15 cellular contexts compared by ENCODE assay signal in genomic region chr16:9114112-9114511, GRCh38. TPM values are rescaled to one million over a fixed set of nuclear protein-coding genes. Genes with fewer than 3 reads are reported as not detected.
DNase-seq lines count a peak whose midpoint lies in the region; ATAC-seq and TF ChIP-seq lines count a peak whose summit lies in the region.
"Had no signal": no experiment of that assay in that cellular context is flagged by ENCODE, and none has a peak within 500 bp of the region (broad histone marks: within the 10 kb centered on the region; RNA-seq: fewer than 3 reads in every experiment).

No MANE protein-coding gene starts in this region.

- no peak for ATAC-seq in activated T-cell treated with anti-CD3 and anti-CD28 coated beads, Interleukin-2, amount 50 U/mL, for 72 hours (replicated peaks in 1 of 2)
- ATAC-seq in WTC11 = no peak
- no peak for ATAC-seq in stimulated activated naive B cell treated with anti-CD40 and anti-IgM and Interleukin-4, amounts not matched to agents 10 μg/mL and 1 μg/mL and 100 μg/mL, for 72 hours (replicated peaks)
- ATAC-seq: activated T-cell treated with anti-CD3 and anti-CD28 coated beads, Interleukin-2, amount 50 U/mL, for 4 hours had no signal

- no peak overlapping the region for H2AFZ ChIP-seq in GM23248
- H2AFZ ChIP-seq: hepatocyte had no signal

- no peak overlapping the region for H3K4me3 ChIP-seq in GM23248
- H3K4me3 ChIP-seq: hepatocyte, pancreas had no signal

- no peak for DNase-seq in activated T-cell treated with anti-CD3 and anti-CD28 coated beads, Interleukin-2, amount 50 U/mL, for 72 hours
- no peak for DNase-seq in activated T-cell treated with anti-CD3 and anti-CD28 coated beads, Interleukin-2, amount 50 U/mL, for 48 hours
- no peak for DNase-seq in WTC11 (ENCODE audit: low spot score)
- DNase-seq in endothelial cell (ENCODE audit: low spot score) = no peak
- no peak for DNase-seq in stimulated activated naive B cell treated with anti-CD40 and anti-IgM and Interleukin-4, amounts not matched to agents 10 μg/mL and 1 μg/mL and 100 μg/mL, for 72 hours
- DNase-seq in DMS114 treated with DMSO at 0.1 percent for 48 hours (lab: John Stamatoyannopoulos, UW; ENCODE audit: unreplicated experiment) = no peak
- no peak for DNase-seq in GM23248
- no peak for DNase-seq in SHP77 treated with DMSO at 0.1 percent for 48 hours (lab: John Stamatoyannopoulos, UW)
- DNase-seq: activated T-cell treated with anti-CD3 and anti-CD28 coated beads, Interleukin-2, amount 50 U/mL, for 4 hours; erythroblast; GDM1; NCI-H1105 treated with DMSO at 0.1 percent for 48 hours; NCI-H524; pancreas had no signal

- H3K27me3 ChIP-seq in GM23248 (replicated peaks; ENCODE audit: insufficient read depth) = no peaks in the 10 kb centered on the region
- H3K27me3 ChIP-seq: hepatocyte, pancreas had no signal

- WGBS in GM23248 (ENCODE audit: low coverage in 1 of 2, low lambda C conversion rate in 2 of 2, missing lambda C conversion rate in 2 of 2), 2 experiments = 97 to 99% methylated on average over 5 of the region's 5 CpGs

- CTCF ChIA-PET in WTC11 (lab: Charles Lee) = interaction anchor here (1.0 to 1.3 kb wide), 3 partner anchors 24 to 178 kb away, joined by 3 to 7 read pairs (median 5); no protein-coding TSS in a partner anchor

- H3K79me2 ChIP-seq in GM23248 (ENCODE audit: insufficient read depth) = peaks cover 100% of the 10 kb centered on the region

- peak overlapping the region in 1 of 2 donors; percentile 42 for H3K4me3 Mint-ChIP-seq in activated T-cell treated with anti-CD3 and anti-CD28 coated beads, Interleukin-2, amount 50 U/mL, for 72 hours
- H3K4me3 Mint-ChIP-seq in WTC11 (no peak overlapping the region), endothelial cell (ENCODE audit: unreplicated experiment) (no peak overlapping the region)
- no peak overlapping the region for H3K4me3 Mint-ChIP-seq in stimulated activated naive B cell treated with anti-CD40 and anti-IgM and Interleukin-4, amounts not matched to agents 10 μg/mL and 1 μg/mL and 100 μg/mL, for 72 hours
- H3K4me3 Mint-ChIP-seq: activated T-cell treated with anti-CD3 and anti-CD28 coated beads, Interleukin-2, amount 50 U/mL, for 4 hours had no signal

- peaks cover 37% of the 10 kb centered on the region for H3K36me3 ChIP-seq in GM23248 (ENCODE audit: low read depth)

- peak overlapping the region; percentile 78 for H3K27ac Mint-ChIP-seq in activated T-cell treated with anti-CD3 and anti-CD28 coated beads, Interleukin-2, amount 50 U/mL, for 72 hours
- H3K27ac Mint-ChIP-seq in WTC11 (peak overlapping the region; percentile 47), endothelial cell (ENCODE audit: unreplicated experiment) (peak overlapping the region; percentile 73)
- H3K27ac Mint-ChIP-seq in stimulated activated naive B cell treated with anti-CD40 and anti-IgM and Interleukin-4, amounts not matched to agents 10 μg/mL and 1 μg/mL and 100 μg/mL, for 72 hours = peak overlapping the region; percentile 63

- H3K4me2 ChIP-seq in GM23248 (ENCODE audit: unreplicated experiment) = no peak overlapping the region
- H3K4me2 ChIP-seq: hepatocyte had no signal

- H3K9me3 Mint-ChIP-seq in activated T-cell treated with anti-CD3 and anti-CD28 coated beads, Interleukin-2, amount 50 U/mL, for 72 hours = no peaks in the 10 kb centered on the region
- H3K9me3 Mint-ChIP-seq in WTC11 = no peaks in the 10 kb centered on the region
- no peaks in the 10 kb centered on the region for H3K9me3 Mint-ChIP-seq in endothelial cell (ENCODE audit: unreplicated experiment)
- no peaks in the 10 kb centered on the region for H3K9me3 Mint-ChIP-seq in stimulated activated naive B cell treated with anti-CD40 and anti-IgM and Interleukin-4, amounts not matched to agents 10 μg/mL and 1 μg/mL and 100 μg/mL, for 72 hours
- H3K9me3 Mint-ChIP-seq: activated T-cell treated with anti-CD3 and anti-CD28 coated beads, Interleukin-2, amount 50 U/mL, for 4 hours had no signal

- H4K20me1 ChIP-seq in GM23248 (ENCODE audit: insufficient read depth) = peaks cover 62% of the 10 kb centered on the region

- H3K4me1 Mint-ChIP-seq in activated T-cell treated with anti-CD3 and anti-CD28 coated beads, Interleukin-2, amount 50 U/mL, for 72 hours (ENCODE audit: low read depth) = peaks cover 91% of the 10 kb centered on the region
- H3K4me1 Mint-ChIP-seq in WTC11 (peaks cover 59% of the 10 kb centered on the region), endothelial cell (ENCODE audit: unreplicated experiment) (peaks cover 33% of the 10 kb centered on the region)
- H3K4me1 Mint-ChIP-seq in stimulated activated naive B cell treated with anti-CD40 and anti-IgM and Interleukin-4, amounts not matched to agents 10 μg/mL and 1 μg/mL and 100 μg/mL, for 72 hours = peaks cover 45 to 90% of the 10 kb centered on the region in 2 donors

- no peaks in the 10 kb centered on the region for H3K27me3 Mint-ChIP-seq in activated T-cell treated with anti-CD3 and anti-CD28 coated beads, Interleukin-2, amount 50 U/mL, for 72 hours (ENCODE audit: low read depth)
- H3K27me3 Mint-ChIP-seq in WTC11 (ENCODE audit: low read depth) (no peaks in the 10 kb centered on the region), endothelial cell (ENCODE audit: unreplicated experiment) (no peaks in the 10 kb centered on the region)
- H3K27me3 Mint-ChIP-seq in stimulated activated naive B cell treated with anti-CD40 and anti-IgM and Interleukin-4, amounts not matched to agents 10 μg/mL and 1 μg/mL and 100 μg/mL, for 72 hours = no peaks in the 10 kb centered on the region

- H3F3A ChIP-seq in GM23248 (ENCODE audit: insufficient read depth) = peaks cover 85% of the 10 kb centered on the region

- no peak overlapping the region for H3K27ac ChIP-seq in GM23248

- in situ Hi-C loops in GM23248 (cut with MboI) = no loop called here

- H3K9me2 ChIP-seq in GM23248 (ENCODE audit: insufficient read depth) = no peaks in the 10 kb centered on the region

- POLR2A ChIA-PET in WTC11 (lab: Charles Lee) = no interaction called here

- peaks cover 5 to 57% of the 10 kb centered on the region in 2 donors for H3K36me3 Mint-ChIP-seq in activated T-cell treated with anti-CD3 and anti-CD28 coated beads, Interleukin-2, amount 50 U/mL, for 72 hours (ENCODE audit: insufficient read depth in 2 of 2)
- peaks cover 36% of the 10 kb centered on the region for H3K36me3 Mint-ChIP-seq in WTC11
- peaks cover 15% of the 10 kb centered on the region for H3K36me3 Mint-ChIP-seq in endothelial cell (ENCODE audit: low read depth, unreplicated experiment)
- H3K36me3 Mint-ChIP-seq in stimulated activated naive B cell treated with anti-CD40 and anti-IgM and Interleukin-4, amounts not matched to agents 10 μg/mL and 1 μg/mL and 100 μg/mL, for 72 hours = peaks cover 49 to 64% of the 10 kb centered on the region in 2 donors

- peaks cover 83% of the 10 kb centered on the region for H3K4me1 ChIP-seq in GM23248 (ENCODE audit: insufficient read depth)

- H3K9ac ChIP-seq in GM23248 = no peak overlapping the region

- H3K9me3 ChIP-seq in GM23248 (ENCODE audit: low read depth) = no peaks in the 10 kb centered on the region
- H3K9me3 ChIP-seq: pancreas had no signal

- no peak for TF ChIP-seq CTCF in WTC11 (IDR thresholded peaks at IDR 0.05)
- TF ChIP-seq CTCF in endothelial cell (IDR thresholded peaks at IDR 0.05; ENCODE audit: unreplicated experiment) = no peak

TF ChIP-seq in WTC11, 78 proteins besides CTCF, POLR2A, EP300 and RAD21 (continues in another document):
- TF ChIP-seq JAZF1 (CRISPR knock-in tag; IDR thresholded peaks at IDR 0.05) (no peak), CREM (CRISPR knock-in tag; IDR thresholded peaks at IDR 0.05) (no peak), MAX (CRISPR knock-in tag; IDR thresholded peaks at IDR 0.05) (no peak), ZNF423 (CRISPR knock-in tag; IDR thresholded peaks at IDR 0.05) (no peak), RORB (CRISPR knock-in tag; IDR thresholded peaks at IDR 0.05) (no peak), TEAD4 (CRISPR knock-in tag; IDR thresholded peaks at IDR 0.05) (no peak), SOX15 (CRISPR knock-in tag; IDR thresholded peaks at IDR 0.05) (no peak), ATF2 (CRISPR knock-in tag; IDR thresholded peaks at IDR 0.05; ENCODE audit: borderline replicate concordance, low read depth) (no peak)

RNA-seq across cellular contexts. Expression of gene HAPSTR1, which starts 22.7 kb away (rescaled TPM):
- total RNA-seq in activated T-cell treated with anti-CD3 and anti-CD28 coated beads, Interleukin-2, amount 50 U/mL, for 72 hours = 10 to 100 TPM; 81.5 to 82.3 TPM
- total RNA-seq in WTC11 (2021) = 54.3 to 59.1 TPM (median 56.4 TPM) in 3 replicates
- 86.0 TPM for total RNA-seq in endothelial cell (ENCODE audit: unreplicated experiment)
- total RNA-seq in GM23248 (2014; rRNA removed; shearing (Covaris generic)) = 79.2 and 85.5 TPM in 2 replicates
- polyA plus RNA-seq in GM23248 (2016; fragmentation: Nextera tagmentation; extraction: Ambion mirVana) = 11.7 and 12.0 TPM in 2 replicates
